Comparison of ENCODE assay signal across 8 cellular contexts in genomic region chr19:33778089-33778791, GRCh38. TPM values are rescaled to one million over a fixed set of nuclear protein-coding genes. Genes with fewer than 3 reads are reported as not detected.
DNase-seq lines count a peak whose midpoint lies in the region; ATAC-seq and TF ChIP-seq lines count a peak whose summit lies in the region.

No MANE protein-coding gene starts in this region.

- H3K79me2 ChIP-seq in KMS-11 (ENCODE audit: insufficient read depth, low read depth), result no peaks in the 10 kb centered on the region
- H3K79me2 ChIP-seq in osteoblast (ENCODE audit: insufficient read depth, low read length), result no peaks in the 10 kb centered on the region

- H3K4me3 ChIP-seq in KMS-11 (IDR thresholded peaks at IDR 0.05; ENCODE audit: insufficient read depth, low read depth, low read length) (no peak overlapping the region), RWPE2 (ENCODE audit: severe bottlenecking) (no peak overlapping the region), osteoblast (ENCODE audit: insufficient read depth, low read length) (no peak overlapping the region), tibial nerve (peak overlapping the region in 1 of 4 donors; percentile 22)

- H3K27me3 ChIP-seq in KMS-11 (ENCODE audit: insufficient read depth, low read depth) (peaks cover 3% of the 10 kb centered on the region; the same call in 1 of the 2 replicates), RWPE2 (ENCODE audit: insufficient read depth, poor library complexity, severe bottlenecking) (peaks cover 22% of the 10 kb centered on the region), osteoblast (ENCODE audit: insufficient read depth, low read length) (peaks cover 16% of the 10 kb centered on the region), tibial nerve (peaks cover 0 to 43% of the 10 kb centered on the region in 2 donors)

- H4K20me1 ChIP-seq in KMS-11 (ENCODE audit: insufficient read depth) (no peaks in the 10 kb centered on the region), osteoblast (ENCODE audit: insufficient read depth, low read length) (peaks cover 2% of the 10 kb centered on the region)

- TF ChIP-seq CTCF in KMS-11 (conservative IDR thresholded peaks at IDR 0.05; ENCODE audit: low read depth, low read length), result peak; percentile 97
- peak; percentile 98 for TF ChIP-seq CTCF in RWPE2 (IDR thresholded peaks at IDR 0.05; ENCODE audit: poor library complexity, severe bottlenecking)
- TF ChIP-seq CTCF in osteoblast (IDR thresholded peaks at IDR 0.05; ENCODE audit: extremely low read depth, low read depth, low read length), result peak; percentile 99
- peak; percentile 100 for TF ChIP-seq CTCF in tibial nerve (IDR thresholded peaks at IDR 0.05)

- 16 to 33% methylated on average over 21 to 41 of the region's 49 CpGs for WGBS in tibial nerve, 2 donors

- H3K27ac ChIP-seq in KMS-11 (no peak overlapping the region), RWPE2 (ENCODE audit: poor library complexity, severe bottlenecking) (no peak overlapping the region), osteoblast (ENCODE audit: low read depth, low read length) (no peak overlapping the region), tibial nerve (no peak overlapping the region)

- H3K9me3 ChIP-seq in RWPE2 (ENCODE audit: severe bottlenecking), result no peaks in the 10 kb centered on the region
- no peaks in the 10 kb centered on the region for H3K9me3 ChIP-seq in osteoblast (ENCODE audit: low read depth, low read length)
- no peaks in the 10 kb centered on the region for H3K9me3 ChIP-seq in tibial nerve

- H3K4me2 ChIP-seq in KMS-11 (peak overlapping the region; percentile 99), osteoblast (ENCODE audit: insufficient read depth, low read length) (peak overlapping the region; percentile 63)

- H3K4me1 ChIP-seq in KMS-11 (ENCODE audit: low read depth, poor library complexity, severe bottlenecking) (peaks cover 4% of the 10 kb centered on the region), RWPE2 (ENCODE audit: insufficient read depth, poor library complexity, severe bottlenecking) (no peaks in the 10 kb centered on the region), osteoblast (ENCODE audit: insufficient read depth, low read length) (peaks cover 20% of the 10 kb centered on the region), tibial nerve (peaks cover 0 to 14% (median 2%) of the 10 kb centered on the region in 4 donors)

- H3K9ac ChIP-seq in KMS-11, result no peak overlapping the region

- peak; percentile 98 for DNase-seq in D341Med (ENCODE audit: low spot score)
- no peak for DNase-seq in RWPE2 (ENCODE audit: low spot score)
- DNase-seq in activated effector memory CD4-positive, alpha-beta T cell treated with Interleukin-2 at 50 U/mL for 16 hours, result peak; percentile 78
- peak; percentile 40 for DNase-seq in foreskin melanocyte
- DNase-seq in osteoblast (ENCODE audit: insufficient read length, low spot score, missing footprints), result peak; percentile 99
- DNase-seq in tibial nerve (ENCODE audit: low spot score in 2 of 2), result peak; percentile 47 to 54

- H3K36me3 ChIP-seq in KMS-11 (ENCODE audit: insufficient read depth) (no peaks in the 10 kb centered on the region), RWPE2 (ENCODE audit: low read depth) (no peaks in the 10 kb centered on the region), osteoblast (ENCODE audit: insufficient read depth, low read length) (no peaks in the 10 kb centered on the region), tibial nerve (no peaks in the 10 kb centered on the region)

- H2AFZ ChIP-seq in KMS-11 (ENCODE audit: low read depth) (peak overlapping the region; percentile 100), osteoblast (ENCODE audit: low read length) (peak overlapping the region; percentile 42)

- ATAC-seq in GM21528 (IDR thresholded peaks at IDR 0.05; ENCODE audit: low FRiP score, unreplicated experiment), result peak; percentile 79
- ATAC-seq in RWPE2 (ENCODE audit: low read depth), result peak; percentile 73

- no peak for TF ChIP-seq EP300 in tibial nerve (IDR thresholded peaks at IDR 0.05)

- TF ChIP-seq POLR2A in tibial nerve (IDR thresholded peaks at IDR 0.05), result no peak

RNA-seq across cellular contexts. Expression of gene KCTD15, which starts 18.4 kb away (rescaled TPM):
- 39.5 and 55.7 TPM in 2 replicates for total RNA-seq in osteoblast
- total RNA-seq in tibial nerve, result 10 to 100 TPM in 3 of 4 donors, 1 to 10 TPM in 1; 6.7 to 51.0 (median 22.1) TPM
